In the genomic region with DNA sequence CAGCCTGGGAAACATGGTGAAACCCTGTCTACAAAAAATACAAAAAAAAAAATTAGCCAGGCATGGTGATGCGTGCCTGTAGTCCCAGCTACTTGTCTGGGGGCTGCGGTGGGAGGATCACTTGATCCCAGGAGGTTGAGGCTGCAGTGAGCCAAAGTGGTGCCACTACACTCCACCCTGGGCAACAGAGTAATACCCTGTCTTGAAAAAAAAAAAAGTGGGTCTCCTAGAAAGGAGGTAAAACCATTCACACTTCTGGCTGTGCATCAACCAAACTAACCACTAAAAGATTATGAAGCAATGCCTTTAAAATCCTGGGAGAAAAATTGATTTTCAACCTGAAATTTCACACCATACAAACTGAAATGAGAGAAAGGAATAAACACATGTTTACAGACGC, we compare ENCODE assay signal across 21 cellular contexts. TPM values are rescaled to one million over a fixed set of nuclear protein-coding genes. Genes with fewer than 3 reads are reported as not detected.
DNase-seq lines count a peak whose midpoint lies in the region; ATAC-seq and TF ChIP-seq lines count a peak whose summit lies in the region.
"Had no signal": no experiment of that assay in that cellular context is flagged by ENCODE, and none has a peak within 500 bp of the region (broad histone marks: within the 10 kb centered on the region; RNA-seq: fewer than 3 reads in every experiment).

No MANE protein-coding gene starts in this region.

- peak; percentile 72 for ATAC-seq in effector memory CD8-positive, alpha-beta T cell (replicated peaks)
- no peak for ATAC-seq in HG03469 (IDR thresholded peaks at IDR 0.05; ENCODE audit: unreplicated experiment)
- ATAC-seq in HG03520 (IDR thresholded peaks at IDR 0.05; ENCODE audit: unreplicated experiment): no peak

- no peak overlapping the region for H3K27ac ChIP-seq in CD8-positive, alpha-beta memory T cell (ENCODE audit: low read depth, low read length)
- H3K27ac ChIP-seq in parathyroid adenoma: peak overlapping the region; percentile 76
- H3K27ac ChIP-seq: BLaER1 had no signal

- no peak overlapping the region for H3K4me3 ChIP-seq in CD8-positive, alpha-beta memory T cell (ENCODE audit: low read length)
- H3K4me3 ChIP-seq in parathyroid adenoma (ENCODE audit: low read depth, low read length): no peak overlapping the region
- H3K4me3 ChIP-seq: BLaER1 had no signal

- peak overlapping the region; percentile 45 for H2AFZ ChIP-seq in parathyroid adenoma

- H3K27me3 ChIP-seq in CD8-positive, alpha-beta memory T cell (ENCODE audit: insufficient read depth, low read length, poor library complexity, severe bottlenecking): no peaks in the 10 kb centered on the region
- H3K27me3 ChIP-seq in parathyroid adenoma (ENCODE audit: control insufficient read depth, insufficient read depth, low read length): no peaks in the 10 kb centered on the region
- H3K27me3 ChIP-seq: BE2C, BLaER1 had no signal

- H3K9ac ChIP-seq in parathyroid adenoma: no peak overlapping the region
- H3K9ac ChIP-seq: BLaER1 had no signal

- CTCF ChIA-PET in CD8-positive, alpha-beta memory T cell (lab: Charles Lee): no interaction called here

- POLR2A ChIA-PET in CD8-positive, alpha-beta memory T cell (lab: Charles Lee): no interaction called here

- peaks cover 6% of the 10 kb centered on the region for H3K9me3 ChIP-seq in CD8-positive, alpha-beta memory T cell (ENCODE audit: low read length)
- H3K9me3 ChIP-seq in parathyroid adenoma (ENCODE audit: control insufficient read depth, low read length): peaks cover 3% of the 10 kb centered on the region
- H3K9me3 ChIP-seq: BE2C had no signal

- DNase-seq in CD8-positive, alpha-beta memory T cell: peak in 1 of 5 donors; percentile 4
- no peak for DNase-seq in effector memory CD8-positive, alpha-beta T cell
- DNase-seq in immature natural killer cell: peak; percentile 38 to 52 (median 38)
- DNase-seq in UCSD-AML1 (lab: John Stamatoyannopoulos, UW; ENCODE audit: unreplicated experiment): no peak
- DNase-seq: 8988T; ACHN; BE2C; C1 segment of cervical spinal cord; Caco-2; Calu3; CD4-positive, alpha-beta memory T cell; CD4-positive, CD25-positive, alpha-beta regulatory T cell; DMS79 treated with DMSO at 0.1 percent for 48 hours; GF-D8 had no signal

- peak overlapping the region in 5 of 8 donors; percentile 2 to 77 (median 37) for H3K27ac Mint-ChIP-seq in CD8-positive, alpha-beta memory T cell
- peak overlapping the region; percentile 16 to 19 for H3K27ac Mint-ChIP-seq in effector memory CD8-positive, alpha-beta T cell
- H3K27ac Mint-ChIP-seq in immature natural killer cell: peak overlapping the region; percentile 35 to 93 (median 78)
- H3K27ac Mint-ChIP-seq: CD4-positive, CD25-positive, alpha-beta regulatory T cell had no signal

- H3K4me1 ChIP-seq in CD8-positive, alpha-beta memory T cell (ENCODE audit: insufficient read depth, low read length): no peaks in the 10 kb centered on the region
- peaks cover 14% of the 10 kb centered on the region for H3K4me1 ChIP-seq in parathyroid adenoma
- H3K4me1 ChIP-seq: BE2C, BLaER1, Caco-2 had no signal

- TF ChIP-seq CTCF in parathyroid adenoma (IDR thresholded peaks at IDR 0.05): no peak

- H3K4me3 Mint-ChIP-seq in CD8-positive, alpha-beta memory T cell: peak overlapping the region in 2 of 7 donors; percentile 8 to 39
- peak overlapping the region; percentile 15 to 24 for H3K4me3 Mint-ChIP-seq in effector memory CD8-positive, alpha-beta T cell
- H3K4me3 Mint-ChIP-seq in immature natural killer cell: peak overlapping the region; percentile 51 to 80 (median 56)
- H3K4me3 Mint-ChIP-seq: CD14-positive monocyte; CD4-positive, alpha-beta memory T cell; CD4-positive, CD25-positive, alpha-beta regulatory T cell had no signal

- no peaks in the 10 kb centered on the region for H3K36me3 ChIP-seq in CD8-positive, alpha-beta memory T cell (ENCODE audit: insufficient read depth, low read length)
- no peaks in the 10 kb centered on the region for H3K36me3 ChIP-seq in parathyroid adenoma (ENCODE audit: control insufficient read depth, insufficient read depth, low read length)
- H3K36me3 ChIP-seq: BE2C, BLaER1 had no signal

- H3K4me1 Mint-ChIP-seq in CD8-positive, alpha-beta memory T cell: peaks cover 0 to 12% (median 10%) of the 10 kb centered on the region in 3 donors
- H3K4me1 Mint-ChIP-seq in effector memory CD8-positive, alpha-beta T cell (ENCODE audit: low read depth in 2 of 2): peaks cover 9 to 13% of the 10 kb centered on the region in 2 donors
- H3K4me1 Mint-ChIP-seq in immature natural killer cell: peaks cover 37 to 50% of the 10 kb centered on the region in 2 donors
- H3K4me1 Mint-ChIP-seq: CD14-positive monocyte; CD4-positive, alpha-beta memory T cell; CD4-positive, CD25-positive, alpha-beta regulatory T cell had no signal

- H3K36me3 Mint-ChIP-seq in CD8-positive, alpha-beta memory T cell: peaks cover 0 to 16% (median 2%) of the 10 kb centered on the region in 3 donors
- H3K36me3 Mint-ChIP-seq in effector memory CD8-positive, alpha-beta T cell (ENCODE audit: insufficient read depth): no peaks in the 10 kb centered on the region
- H3K36me3 Mint-ChIP-seq in immature natural killer cell: peaks cover 14 to 19% (median 16%) of the 10 kb centered on the region in 3 donors
- H3K36me3 Mint-ChIP-seq: CD14-positive monocyte; CD4-positive, CD25-positive, alpha-beta regulatory T cell had no signal

- peaks cover 0 to 1% of the 10 kb centered on the region in 2 donors for H3K27me3 Mint-ChIP-seq in CD8-positive, alpha-beta memory T cell
- H3K27me3 Mint-ChIP-seq in effector memory CD8-positive, alpha-beta T cell: no peaks in the 10 kb centered on the region
- peaks cover 0 to 6% (median 0%) of the 10 kb centered on the region in 3 donors for H3K27me3 Mint-ChIP-seq in immature natural killer cell (ENCODE audit: low read depth in 3 of 3)

- H3K9me3 Mint-ChIP-seq in CD8-positive, alpha-beta memory T cell: peaks cover 12 to 28% (median 24%) of the 10 kb centered on the region in 5 donors
- H3K9me3 Mint-ChIP-seq in effector memory CD8-positive, alpha-beta T cell: peaks cover 0 to 6% of the 10 kb centered on the region in 2 donors
- peaks cover 15 to 26% (median 21%) of the 10 kb centered on the region in 6 donors for H3K9me3 Mint-ChIP-seq in immature natural killer cell

- no peaks in the 10 kb centered on the region for H3K79me2 ChIP-seq in parathyroid adenoma

- H3K4me2 ChIP-seq in parathyroid adenoma (ENCODE audit: low read length): no peak overlapping the region
- H3K4me2 ChIP-seq: BLaER1 had no signal

RNA-seq across cellular contexts. Expression of a gene that starts 35.4 kb away (rescaled TPM):
- total RNA-seq in CD8-positive, alpha-beta memory T cell: not detected
- polyA plus RNA-seq in CD8-positive, alpha-beta memory T cell: not detected
- polyA plus RNA-seq in immature natural killer cell: not detected
- total RNA-seq: A673; Caco-2; Calu3; CD4-positive, alpha-beta memory T cell; CD4-positive, CD25-positive, alpha-beta regulatory T cell had no signal
- polyA plus RNA-seq: AG04450; CD14-positive monocyte; CD4-positive, alpha-beta memory T cell; CD4-positive, CD25-positive, alpha-beta regulatory T cell had no signal

Comparison
In these comparisons a context has a peak if more than half of its experiments do, and no peak if none do; other contexts are left out.
1. DNase-seq: peak in immature natural killer cell (3 of 3); none in effector memory CD8-positive, alpha-beta T cell (0 of 3) and UCSD-AML1 (single experiment).
2. H3K27ac Mint-ChIP-seq: peak in every context shown above with its lines; median percentile 78 in immature natural killer cell; 37 in CD8-positive, alpha-beta memory T cell; 18 in effector memory CD8-positive, alpha-beta T cell.